ENCODE assay signal across 17 cellular contexts in the genomic region with DNA sequence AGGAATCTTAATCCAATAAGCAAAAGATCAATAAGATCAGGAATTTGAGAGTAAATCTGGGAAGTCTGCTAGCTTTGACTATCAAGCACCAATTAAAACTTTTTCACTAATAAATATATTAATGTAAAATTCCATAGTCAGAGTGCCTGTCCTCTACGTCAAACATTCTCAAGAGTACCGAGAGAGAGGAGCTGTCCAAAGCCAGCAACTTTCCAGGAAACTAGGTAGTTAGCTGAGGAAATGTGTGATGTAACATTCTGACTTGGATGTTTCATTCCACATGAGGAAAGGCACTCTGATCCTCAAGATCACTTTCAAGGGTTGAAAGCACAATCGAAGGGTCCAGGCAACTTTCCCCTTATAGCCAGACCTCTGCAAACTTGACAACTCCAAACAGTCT.
"Had no signal": no experiment of that assay in that cellular context is flagged by ENCODE, and none has a peak within 500 bp of the region (broad histone marks: within the 10 kb centered on the region; RNA-seq: fewer than 3 reads in every experiment).

No MANE protein-coding gene starts in this region.

- H3K27me3 ChIP-seq: esophagus muscularis mucosa had no signal

- ATAC-seq: foreskin keratinocyte; left cardiac atrium; left ventricle myocardium superior; naive thymus-derived CD4-positive, alpha-beta T cell had no signal

- H3K4me3 ChIP-seq: esophagus muscularis mucosa, lung had no signal

- H3K4me1 ChIP-seq: esophagus muscularis mucosa, foreskin keratinocyte had no signal

- DNase-seq: effector memory CD4-positive, alpha-beta T cell; foreskin keratinocyte; immature natural killer cell; kidney; left cardiac atrium; left ventricle myocardium superior; mesenchymal stem cell; naive thymus-derived CD4-positive, alpha-beta T cell; nephron progenitor cell; posterior cingulate gyrus; small intestine; stimulated activated CD4-positive, alpha-beta T cell treated with anti-CD3 and anti-CD28 coated beads, Interleukin-12 subunit alpha, Interleukin-12 subunit beta, amount 100 ng/mL, for 4 hours; stimulated activated naive CD4-positive, alpha-beta T cell treated with Interleukin-2 at 50 U/mL for 16 hours; trophoblast cell had no signal

- H3K9me3 ChIP-seq: esophagus muscularis mucosa had no signal

- H3K27ac ChIP-seq: epithelial cell of prostate, esophagus muscularis mucosa, foreskin keratinocyte had no signal

- H3K36me3 ChIP-seq: esophagus muscularis mucosa had no signal
